Comparison of ENCODE assay signal across 27 cellular contexts in the genomic region with DNA sequence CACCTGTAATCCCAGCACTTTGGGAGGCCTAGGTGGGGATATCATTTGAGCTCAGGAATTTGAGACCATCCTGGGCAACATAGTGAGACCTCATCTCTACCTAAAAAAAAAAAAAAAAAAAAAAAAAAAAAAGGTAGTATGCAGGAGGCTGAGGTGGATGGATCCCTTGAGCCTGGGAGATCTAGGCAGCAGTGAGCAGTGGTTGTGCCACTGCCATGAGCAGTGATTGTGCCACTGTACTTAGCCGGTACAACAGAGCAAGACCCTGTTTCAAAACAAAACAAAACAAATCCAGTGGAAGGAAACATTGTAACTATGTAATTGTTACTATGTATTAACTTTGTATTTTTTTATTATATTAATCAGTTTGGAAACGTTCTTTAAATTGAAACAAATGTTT.
"Had no signal": no experiment of that assay in that cellular context is flagged by ENCODE, and none has a peak within 500 bp of the region (broad histone marks: within the 10 kb centered on the region; RNA-seq: fewer than 3 reads in every experiment).

No MANE protein-coding gene starts in this region.

- H3K4me2 ChIP-seq: neural progenitor cell had no signal

- H3K27ac Mint-ChIP-seq: activated naive CD8-positive, alpha-beta T cell; activated T-cell treated with anti-CD3 and anti-CD28 coated beads, Interleukin-2, amount 50 U/mL, for 72 hours; effector memory CD8-positive, alpha-beta T cell; natural killer cell; neural progenitor cell; stimulated activated memory B cell treated with anti-CD40 and anti-IgM and Interleukin-4, amounts not matched to agents 10 μg/mL and 1 μg/mL and 100 μg/mL, for 72 hours; T-cell had no signal

- H3K27me3 ChIP-seq: body of pancreas, cardiac muscle cell, foreskin keratinocyte, heart right ventricle, neural progenitor cell, suprapubic skin, tibial nerve had no signal

- DNase-seq: activated CD4-positive, alpha-beta T cell treated with anti-CD3 and anti-CD28 coated beads for 4 hours; activated CD4-positive, alpha-beta T cell treated with anti-CD3 and anti-CD28 coated beads, Interleukin-2, amount 50 U/mL, for 4 hours; activated naive CD4-positive, alpha-beta T cell; activated T-cell treated with anti-CD3 and anti-CD28 coated beads for 4 hours; activated T-cell treated with anti-CD3 and anti-CD28 coated beads, Interleukin-2, amount 50 U/mL, for 72 hours; anterior cingulate cortex; body of pancreas; cerebellar nuclear complex; effector memory CD8-positive, alpha-beta T cell; foreskin keratinocyte; heart right ventricle; lower lobe of right lung; mesendoderm; natural killer cell; occipital lobe; right cardiac atrium; stimulated activated CD4-positive, alpha-beta T cell treated with anti-CD3 and anti-CD28 coated beads, Interleukin-4, amount 100 ng/mL, for 4 hours; stimulated activated CD8-positive, alpha-beta memory T cell treated with anti-CD3 and anti-CD28 coated beads, Interleukin-4, amount 100 ng/mL, for 48 hours; T-cell had no signal

- H3K4me3 Mint-ChIP-seq: activated naive CD8-positive, alpha-beta T cell; activated T-cell treated with anti-CD3 and anti-CD28 coated beads, Interleukin-2, amount 50 U/mL, for 72 hours; effector memory CD8-positive, alpha-beta T cell; natural killer cell; neural progenitor cell; stimulated activated memory B cell treated with anti-CD40 and anti-IgM and Interleukin-4, amounts not matched to agents 10 μg/mL and 1 μg/mL and 100 μg/mL, for 72 hours; T-cell had no signal

- H3K4me3 ChIP-seq: body of pancreas, cardiac muscle cell, coronary artery, heart right ventricle, lower lobe of right lung, neural progenitor cell, suprapubic skin, tibial nerve had no signal

- H3K27me3 Mint-ChIP-seq: activated naive CD8-positive, alpha-beta T cell; effector memory CD8-positive, alpha-beta T cell; stimulated activated memory B cell treated with anti-CD40 and anti-IgM and Interleukin-4, amounts not matched to agents 10 μg/mL and 1 μg/mL and 100 μg/mL, for 72 hours; T-cell had no signal

- ATAC-seq: activated T-cell treated with anti-CD3 and anti-CD28 coated beads, Interleukin-2, amount 50 U/mL, for 72 hours; body of pancreas; effector memory CD8-positive, alpha-beta T cell; foreskin keratinocyte; heart right ventricle; left lobe of liver; lower lobe of right lung; natural killer cell; right cardiac atrium; stimulated activated memory B cell treated with anti-CD40 and anti-IgM and Interleukin-4, amounts not matched to agents 10 μg/mL and 1 μg/mL and 100 μg/mL, for 72 hours; T-cell had no signal

- H2AFZ ChIP-seq: neural progenitor cell had no signal

- H3K36me3 Mint-ChIP-seq: natural killer cell had no signal

- H3K9me3 Mint-ChIP-seq: activated T-cell treated with anti-CD3 and anti-CD28 coated beads, Interleukin-2, amount 50 U/mL, for 72 hours; effector memory CD8-positive, alpha-beta T cell; natural killer cell; stimulated activated memory B cell treated with anti-CD40 and anti-IgM and Interleukin-4, amounts not matched to agents 10 μg/mL and 1 μg/mL and 100 μg/mL, for 72 hours; T-cell had no signal

- H3K9me3 ChIP-seq: body of pancreas, heart right ventricle, lower lobe of right lung, suprapubic skin, tibial nerve had no signal

- H3K27ac ChIP-seq: body of pancreas, coronary artery, lower lobe of right lung, neural progenitor cell had no signal

- H3K9ac ChIP-seq: neural progenitor cell had no signal
